ENCODE assay signal across 22 cellular contexts in genomic region chr3:155981669-155982068, GRCh38.
DNase-seq lines count a peak whose midpoint lies in the region; ATAC-seq and TF ChIP-seq lines count a peak whose summit lies in the region.
"Had no signal": no experiment of that assay in that cellular context is flagged by ENCODE, and none has a peak within 500 bp of the region (broad histone marks: within the 10 kb centered on the region; RNA-seq: fewer than 3 reads in every experiment).

No MANE protein-coding gene starts in this region.

- no peak overlapping the region for H2BK20ac ChIP-seq in IMR-90 (ENCODE audit: low read depth, low read length)

- H3K4me1 Mint-ChIP-seq in activated naive CD8-positive, alpha-beta T cell treated with anti-CD3 and anti-CD28 coated beads, Interleukin-2, amount 50 U/mL, for 24 hours, result no peaks in the 10 kb centered on the region

- no peaks in the 10 kb centered on the region for H3K79me1 ChIP-seq in IMR-90 (ENCODE audit: low read depth in 1 of 2, low read length in 2 of 2)

- POLR2A ChIA-PET in IMR-90 (lab: Charles Lee; ENCODE audit: unreplicated experiment), result no interaction called here

- H2BK15ac ChIP-seq in IMR-90 (ENCODE audit: low read depth, low read length), result no peak overlapping the region

- no peak overlapping the region for H2AK5ac ChIP-seq in IMR-90 (ENCODE audit: low read depth, low read length)

- no CpG with 5 or more reads among the region's 3 CpGs for WGBS in IMR-90 (ENCODE audit: extremely low coverage in 2 of 2, insufficient read length in 1 of 2), 2 experiments

- H3K23ac ChIP-seq in IMR-90 (ENCODE audit: low read depth, low read length), result no peak overlapping the region

- no peak overlapping the region for H3K18ac ChIP-seq in IMR-90 (ENCODE audit: low read depth, low read length)

- intact Hi-C loops in IMR-90 (cut with micrococcal nuclease) (loop anchor here (5.0 kb wide), 1 partner anchor 229 kb away; no protein-coding TSS in a partner anchor), ascending aorta (cut with DNase I) (loop anchor here (2.0 kb wide), 1 partner anchor 33 kb away; no protein-coding TSS in a partner anchor)

- dilution Hi-C loops in IMR-90 (cut with HindIII; ENCODE audit: low sequenced_read_pairs, unreplicated experiment), result no loop called here

- TF ChIP-seq POLR2A in IMR-90 (IDR thresholded peaks at IDR 0.05; ENCODE audit: low read depth, low read length), result no peak

- no peak overlapping the region for H3K4me3 ChIP-seq in IMR-90 (ENCODE audit: insufficient read depth, low read depth, low read length)
- no peak overlapping the region for H3K4me3 ChIP-seq in ascending aorta
- no peak overlapping the region for H3K4me3 ChIP-seq in retinal pigment epithelial cell (ENCODE audit: low read length)
- H3K4me3 ChIP-seq: GM23338, HAP-1, SK-N-MC had no signal

- H3K9ac ChIP-seq in IMR-90 (ENCODE audit: low read depth, low read length), result no peak overlapping the region

- H3K4me1 ChIP-seq in IMR-90 (ENCODE audit: control insufficient read depth, insufficient read depth, low read length) (no peaks in the 10 kb centered on the region), ascending aorta (peaks cover 0 to 9% of the 10 kb centered on the region in 2 donors)
- H3K4me1 ChIP-seq: HAP-1 had no signal

- no peak overlapping the region for H2BK120ac ChIP-seq in IMR-90 (ENCODE audit: low read depth, low read length)

- H3K9me3 ChIP-seq in IMR-90 (ENCODE audit: control insufficient read depth, insufficient read depth, low read length) (no peaks in the 10 kb centered on the region), ascending aorta (no peaks in the 10 kb centered on the region)
- H3K9me3 ChIP-seq: HAP-1 had no signal

- TF ChIP-seq RAD21 in IMR-90 (IDR thresholded peaks at IDR 0.05; ENCODE audit: low read length), result no peak

- in situ Hi-C loops in IMR-90 (cut with MboI; ENCODE audit: low sequenced_read_pairs), result loop anchor here (25.0 kb wide), 1 partner anchor 1156 kb away; no protein-coding TSS in a partner anchor

- TF ChIP-seq CTCF in IMR-90 (conservative IDR thresholded peaks at IDR 0.05; ENCODE audit: low read depth, low read length) (no peak), ascending aorta (IDR thresholded peaks at IDR 0.05) (no peak), retinal pigment epithelial cell (conservative IDR thresholded peaks at IDR 0.05; ENCODE audit: low read depth, low read length) (no peak)

- H4K5ac ChIP-seq in IMR-90 (ENCODE audit: low read depth, low read length), result no peak overlapping the region

- H3K27ac ChIP-seq in IMR-90 (ENCODE audit: insufficient read depth, low read length), result no peak overlapping the region
- H3K27ac ChIP-seq in ascending aorta, result peak overlapping the region; percentile 5 to 57
- H3K27ac ChIP-seq: HL-60, SK-N-MC had no signal

- no peak overlapping the region for H3K4me3 Mint-ChIP-seq in activated naive CD8-positive, alpha-beta T cell treated with anti-CD3 and anti-CD28 coated beads, Interleukin-2, amount 50 U/mL, for 24 hours
- H3K4me3 Mint-ChIP-seq: CD4-positive, alpha-beta T cell; GM23338 had no signal

- H3K27ac Mint-ChIP-seq in activated naive CD8-positive, alpha-beta T cell treated with anti-CD3 and anti-CD28 coated beads, Interleukin-2, amount 50 U/mL, for 24 hours, result no peak overlapping the region
- H3K27ac Mint-ChIP-seq: CD4-positive, alpha-beta T cell; GM23338 had no signal

- H3K4me2 ChIP-seq in IMR-90 (ENCODE audit: low read depth, low read length), result no peak overlapping the region
- H3K4me2 ChIP-seq: GM23338 had no signal

- H3K9me3 Mint-ChIP-seq in activated naive CD8-positive, alpha-beta T cell treated with anti-CD3 and anti-CD28 coated beads, Interleukin-2, amount 50 U/mL, for 24 hours, result no peaks in the 10 kb centered on the region
- H3K9me3 Mint-ChIP-seq: CD4-positive, alpha-beta T cell; GM23338 had no signal

- no peak overlapping the region for H3K4ac ChIP-seq in IMR-90 (ENCODE audit: low read depth, low read length)

- H3K9me1 ChIP-seq in IMR-90 (ENCODE audit: insufficient read depth, low read length), result no peaks in the 10 kb centered on the region

- no peaks in the 10 kb centered on the region for H3K27me3 Mint-ChIP-seq in activated naive CD8-positive, alpha-beta T cell treated with anti-CD3 and anti-CD28 coated beads, Interleukin-2, amount 50 U/mL, for 24 hours
- H3K27me3 Mint-ChIP-seq: CD4-positive, alpha-beta T cell had no signal

- no peak overlapping the region for H3K56ac ChIP-seq in IMR-90 (ENCODE audit: extremely low read depth, insufficient read depth, low read length)

- H3K27me3 ChIP-seq in IMR-90 (ENCODE audit: control insufficient read depth, insufficient read depth, low read length) (no peaks in the 10 kb centered on the region), ascending aorta (no peaks in the 10 kb centered on the region)

- no peak overlapping the region for H2AFZ ChIP-seq in IMR-90 (replicated peaks; ENCODE audit: low read length, poor library complexity)

- no peak overlapping the region for H4K91ac ChIP-seq in IMR-90 (ENCODE audit: insufficient read depth, low read depth, low read length)

- H4K8ac ChIP-seq in IMR-90 (ENCODE audit: low read depth in 2 of 2, low read length in 2 of 2), result no peak overlapping the region

- no peak overlapping the region for H2BK5ac ChIP-seq in IMR-90 (ENCODE audit: low read depth, low read length, poor library complexity, severe bottlenecking)

- H3K36me3 Mint-ChIP-seq in activated naive CD8-positive, alpha-beta T cell treated with anti-CD3 and anti-CD28 coated beads, Interleukin-2, amount 50 U/mL, for 24 hours (ENCODE audit: low read depth), result no peaks in the 10 kb centered on the region

- BruUV-seq in IMR-90 (replicated peaks; lab: Mats Ljungman, UMichigan), result no TSS peak

- no peak overlapping the region for H3K14ac ChIP-seq in IMR-90 (replicated peaks; ENCODE audit: low read depth, low read length)

- H3K36me3 ChIP-seq in IMR-90 (ENCODE audit: control insufficient read depth, insufficient read depth, low read length) (no peaks in the 10 kb centered on the region), ascending aorta (no peaks in the 10 kb centered on the region)
- H3K36me3 ChIP-seq: HAP-1 had no signal

- CTCF ChIA-PET in IMR-90 (lab: Yijun Ruan, JAX), result interaction anchor here (0.7 kb wide), 1 partner anchor 94 kb away, joined by 5 read pairs; no protein-coding TSS in a partner anchor

- DNase-seq in IMR-90 (peak; percentile 13), ascending aorta (ENCODE audit: low spot score in 2 of 2) (no peak), glomerular visceral epithelial cell (ENCODE audit: extremely low spot score) (peak; percentile 29), retinal pigment epithelial cell (ENCODE audit: low read depth) (peak; percentile 23), SW480 (ENCODE audit: low spot score) (no peak), T-helper 9 cell (no peak)
- DNase-seq in activated naive CD8-positive, alpha-beta T cell treated with anti-CD3 and anti-CD28 coated beads, Interleukin-2, amount 50 U/mL, for 24 hours, result no peak
- DNase-seq: CD4-positive, alpha-beta T cell; COR-L47; DMS79 treated with DMSO at 0.1 percent for 48 hours; Karpas-422; NCI-H1694; NCI-H2081; NCI-H2171 treated with DMSO at 0.1 percent for 48 hours; NCI-H446 treated with DMSO at 0.1 percent for 48 hours; NCI-H526 treated with DMSO at 0.1 percent for 48 hours; OCI-M1; Right ventricle myocardium superior had no signal

- H4K20me1 ChIP-seq in IMR-90 (ENCODE audit: insufficient read depth, low read length), result no peaks in the 10 kb centered on the region

- no peak overlapping the region for H2AK9ac ChIP-seq in IMR-90 (replicated peaks; ENCODE audit: low read depth, low read length, poor library complexity)

- ATAC-seq in IMR-90 (ENCODE audit: low read depth), result no peak
- no peak for ATAC-seq in activated naive CD8-positive, alpha-beta T cell treated with anti-CD3 and anti-CD28 coated beads, Interleukin-2, amount 50 U/mL, for 24 hours
- ATAC-seq: GM23338 had no signal

TF ChIP-seq in IMR-90, 13 proteins besides CTCF, POLR2A, EP300 and RAD21:
- TF ChIP-seq RFX5 (IDR thresholded peaks at IDR 0.05; ENCODE audit: low read depth, low read length) (no peak), CHD1 (IDR thresholded peaks at IDR 0.05; ENCODE audit: low read depth, low read length) (no peak), BHLHE40 (IDR thresholded peaks at IDR 0.05; ENCODE audit: low read depth, low read length) (no peak), SMC3 (IDR thresholded peaks at IDR 0.05; ENCODE audit: low read depth, low read length) (no peak), RCOR1 (IDR thresholded peaks at IDR 0.05; ENCODE audit: insufficient replicate concordance, low read length) (no peak), CEBPB (IDR thresholded peaks at IDR 0.05; ENCODE audit: low read depth, low read length) (no peak), ELK1 (IDR thresholded peaks at IDR 0.05; ENCODE audit: borderline replicate concordance, low read depth, low read length) (no peak), MXI1 (IDR thresholded peaks at IDR 0.05; ENCODE audit: borderline replicate concordance, low read depth, low read length) (no peak), NFE2L2 (IDR thresholded peaks at IDR 0.05; ENCODE audit: low read depth, low read length) (no peak), USF2 (IDR thresholded peaks at IDR 0.05; ENCODE audit: low read depth, low read length) (no peak)

Comparison
In these comparisons a context has a peak if more than half of its experiments do, and no peak if none do; other contexts are left out.
1. DNase-seq: peak in IMR-90 (single experiment), glomerular visceral epithelial cell (single experiment) and retinal pigment epithelial cell (single experiment); none in ascending aorta (0 of 2), SW480 (single experiment), T-helper 9 cell (single experiment) and activated naive CD8-positive, alpha-beta T cell treated with anti-CD3 and anti-CD28 coated beads, Interleukin-2, amount 50 U/mL, for 24 hours (single experiment).